ENCODE assay signal across 1 cellular context in the genomic region with DNA sequence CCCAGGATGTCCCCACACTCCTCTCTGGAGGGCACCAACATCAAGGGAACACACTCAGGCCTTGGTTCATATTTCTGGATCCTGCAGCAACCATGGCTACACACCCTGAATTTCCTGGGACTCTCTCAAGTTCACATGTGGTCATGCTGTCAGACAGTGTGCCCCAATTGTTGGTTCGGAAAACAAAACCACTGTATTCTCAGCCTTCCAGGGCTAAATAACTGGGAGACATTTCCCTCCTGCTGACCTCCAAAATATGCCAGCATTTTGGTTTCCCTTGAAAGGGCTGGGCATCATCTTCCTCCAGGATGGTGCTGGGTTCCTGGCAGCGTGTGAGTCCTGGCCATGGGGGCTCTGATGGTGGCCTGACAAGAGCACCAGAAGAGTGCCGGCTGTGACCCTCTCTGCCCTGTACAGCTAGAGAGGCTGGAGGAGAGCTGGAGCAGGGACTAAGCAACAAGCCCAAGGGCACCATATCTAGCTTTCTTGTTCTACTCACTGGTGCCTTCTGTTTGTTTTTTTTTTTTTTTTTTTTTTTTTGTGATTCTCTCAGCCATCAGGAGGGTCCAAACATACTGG.
TF ChIP-seq lines count a peak whose summit lies in the region.

No MANE protein-coding gene starts in this region.

TF ChIP-seq in GM23338, 12 proteins besides CTCF, POLR2A, EP300 and RAD21 (continued from another document):
- TF ChIP-seq, protein P1, sequence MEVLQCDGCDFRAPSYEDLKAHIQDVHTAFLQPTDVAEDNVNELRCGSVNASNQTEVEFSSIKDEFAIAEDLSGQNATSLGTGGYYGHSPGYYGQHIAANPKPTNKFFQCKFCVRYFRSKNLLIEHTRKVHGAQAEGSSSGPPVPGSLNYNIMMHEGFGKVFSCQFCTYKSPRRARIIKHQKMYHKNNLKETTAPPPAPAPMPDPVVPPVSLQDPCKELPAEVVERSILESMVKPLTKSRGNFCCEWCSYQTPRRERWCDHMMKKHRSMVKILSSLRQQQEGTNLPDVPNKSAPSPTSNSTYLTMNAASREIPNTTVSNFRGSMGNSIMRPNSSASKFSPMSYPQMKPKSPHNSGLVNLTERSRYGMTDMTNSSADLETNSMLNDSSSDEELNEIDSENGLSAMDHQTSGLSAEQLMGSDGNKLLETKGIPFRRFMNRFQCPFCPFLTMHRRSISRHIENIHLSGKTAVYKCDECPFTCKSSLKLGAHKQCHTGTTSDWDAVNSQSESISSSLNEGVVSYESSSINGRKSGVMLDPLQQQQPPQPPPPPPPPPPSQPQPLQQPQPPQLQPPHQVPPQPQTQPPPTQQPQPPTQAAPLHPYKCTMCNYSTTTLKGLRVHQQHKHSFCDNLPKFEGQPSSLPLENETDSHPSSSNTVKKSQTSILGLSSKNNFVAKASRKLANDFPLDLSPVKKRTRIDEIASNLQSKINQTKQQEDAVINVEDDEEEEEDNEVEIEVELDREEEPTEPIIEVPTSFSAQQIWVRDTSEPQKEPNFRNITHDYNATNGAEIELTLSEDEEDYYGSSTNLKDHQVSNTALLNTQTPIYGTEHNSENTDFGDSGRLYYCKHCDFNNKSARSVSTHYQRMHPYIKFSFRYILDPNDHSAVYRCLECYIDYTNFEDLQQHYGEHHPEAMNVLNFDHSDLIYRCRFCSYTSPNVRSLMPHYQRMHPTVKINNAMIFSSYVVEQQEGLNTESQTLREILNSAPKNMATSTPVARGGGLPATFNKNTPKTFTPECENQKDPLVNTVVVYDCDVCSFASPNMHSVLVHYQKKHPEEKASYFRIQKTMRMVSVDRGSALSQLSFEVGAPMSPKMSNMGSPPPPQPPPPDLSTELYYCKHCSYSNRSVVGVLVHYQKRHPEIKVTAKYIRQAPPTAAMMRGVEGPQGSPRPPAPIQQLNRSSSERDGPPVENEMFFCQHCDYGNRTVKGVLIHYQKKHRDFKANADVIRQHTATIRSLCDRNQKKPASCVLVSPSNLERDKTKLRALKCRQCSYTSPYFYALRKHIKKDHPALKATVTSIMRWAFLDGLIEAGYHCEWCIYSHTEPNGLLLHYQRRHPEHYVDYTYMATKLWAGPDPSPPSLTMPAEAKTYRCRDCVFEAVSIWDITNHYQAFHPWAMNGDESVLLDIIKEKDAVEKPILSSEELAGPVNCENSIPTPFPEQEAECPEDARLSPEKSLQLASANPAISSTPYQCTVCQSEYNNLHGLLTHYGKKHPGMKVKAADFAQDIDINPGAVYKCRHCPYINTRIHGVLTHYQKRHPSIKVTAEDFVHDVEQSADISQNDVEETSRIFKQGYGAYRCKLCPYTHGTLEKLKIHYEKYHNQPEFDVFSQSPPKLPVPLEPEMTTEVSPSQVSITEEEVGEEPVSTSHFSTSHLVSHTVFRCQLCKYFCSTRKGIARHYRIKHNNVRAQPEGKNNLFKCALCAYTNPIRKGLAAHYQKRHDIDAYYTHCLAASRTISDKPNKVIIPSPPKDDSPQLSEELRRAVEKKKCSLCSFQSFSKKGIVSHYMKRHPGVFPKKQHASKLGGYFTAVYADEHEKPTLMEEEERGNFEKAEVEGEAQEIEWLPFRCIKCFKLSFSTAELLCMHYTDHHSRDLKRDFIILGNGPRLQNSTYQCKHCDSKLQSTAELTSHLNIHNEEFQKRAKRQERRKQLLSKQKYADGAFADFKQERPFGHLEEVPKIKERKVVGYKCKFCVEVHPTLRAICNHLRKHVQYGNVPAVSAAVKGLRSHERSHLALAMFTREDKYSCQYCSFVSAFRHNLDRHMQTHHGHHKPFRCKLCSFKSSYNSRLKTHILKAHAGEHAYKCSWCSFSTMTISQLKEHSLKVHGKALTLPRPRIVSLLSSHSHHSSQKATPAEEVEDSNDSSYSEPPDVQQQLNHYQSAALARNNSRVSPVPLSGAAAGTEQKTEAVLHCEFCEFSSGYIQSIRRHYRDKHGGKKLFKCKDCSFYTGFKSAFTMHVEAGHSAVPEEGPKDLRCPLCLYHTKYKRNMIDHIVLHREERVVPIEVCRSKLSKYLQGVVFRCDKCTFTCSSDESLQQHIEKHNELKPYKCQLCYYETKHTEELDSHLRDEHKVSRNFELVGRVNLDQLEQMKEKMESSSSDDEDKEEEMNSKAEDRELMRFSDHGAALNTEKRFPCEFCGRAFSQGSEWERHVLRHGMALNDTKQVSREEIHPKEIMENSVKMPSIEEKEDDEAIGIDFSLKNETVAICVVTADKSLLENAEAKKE (CRISPR knock-in tag; IDR thresholded peaks at IDR 0.05), result no peak
- TF ChIP-seq EZH2 (IDR thresholded peaks at IDR 0.05; ENCODE audit: low read depth, unreplicated experiment), result no peak
- no peak for TF ChIP-seq ZNF331 (CRISPR knock-in tag; IDR thresholded peaks at IDR 0.05; ENCODE audit: low read depth)
- no peak for TF ChIP-seq CREB1 (CRISPR knock-in tag; IDR thresholded peaks at IDR 0.05; ENCODE audit: low read depth)
- TF ChIP-seq, protein P2, sequence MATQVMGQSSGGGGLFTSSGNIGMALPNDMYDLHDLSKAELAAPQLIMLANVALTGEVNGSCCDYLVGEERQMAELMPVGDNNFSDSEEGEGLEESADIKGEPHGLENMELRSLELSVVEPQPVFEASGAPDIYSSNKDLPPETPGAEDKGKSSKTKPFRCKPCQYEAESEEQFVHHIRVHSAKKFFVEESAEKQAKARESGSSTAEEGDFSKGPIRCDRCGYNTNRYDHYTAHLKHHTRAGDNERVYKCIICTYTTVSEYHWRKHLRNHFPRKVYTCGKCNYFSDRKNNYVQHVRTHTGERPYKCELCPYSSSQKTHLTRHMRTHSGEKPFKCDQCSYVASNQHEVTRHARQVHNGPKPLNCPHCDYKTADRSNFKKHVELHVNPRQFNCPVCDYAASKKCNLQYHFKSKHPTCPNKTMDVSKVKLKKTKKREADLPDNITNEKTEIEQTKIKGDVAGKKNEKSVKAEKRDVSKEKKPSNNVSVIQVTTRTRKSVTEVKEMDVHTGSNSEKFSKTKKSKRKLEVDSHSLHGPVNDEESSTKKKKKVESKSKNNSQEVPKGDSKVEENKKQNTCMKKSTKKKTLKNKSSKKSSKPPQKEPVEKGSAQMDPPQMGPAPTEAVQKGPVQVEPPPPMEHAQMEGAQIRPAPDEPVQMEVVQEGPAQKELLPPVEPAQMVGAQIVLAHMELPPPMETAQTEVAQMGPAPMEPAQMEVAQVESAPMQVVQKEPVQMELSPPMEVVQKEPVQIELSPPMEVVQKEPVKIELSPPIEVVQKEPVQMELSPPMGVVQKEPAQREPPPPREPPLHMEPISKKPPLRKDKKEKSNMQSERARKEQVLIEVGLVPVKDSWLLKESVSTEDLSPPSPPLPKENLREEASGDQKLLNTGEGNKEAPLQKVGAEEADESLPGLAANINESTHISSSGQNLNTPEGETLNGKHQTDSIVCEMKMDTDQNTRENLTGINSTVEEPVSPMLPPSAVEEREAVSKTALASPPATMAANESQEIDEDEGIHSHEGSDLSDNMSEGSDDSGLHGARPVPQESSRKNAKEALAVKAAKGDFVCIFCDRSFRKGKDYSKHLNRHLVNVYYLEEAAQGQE (IDR thresholded peaks at IDR 0.05; ENCODE audit: unreplicated experiment), result no peak
- TF ChIP-seq, protein P3, sequence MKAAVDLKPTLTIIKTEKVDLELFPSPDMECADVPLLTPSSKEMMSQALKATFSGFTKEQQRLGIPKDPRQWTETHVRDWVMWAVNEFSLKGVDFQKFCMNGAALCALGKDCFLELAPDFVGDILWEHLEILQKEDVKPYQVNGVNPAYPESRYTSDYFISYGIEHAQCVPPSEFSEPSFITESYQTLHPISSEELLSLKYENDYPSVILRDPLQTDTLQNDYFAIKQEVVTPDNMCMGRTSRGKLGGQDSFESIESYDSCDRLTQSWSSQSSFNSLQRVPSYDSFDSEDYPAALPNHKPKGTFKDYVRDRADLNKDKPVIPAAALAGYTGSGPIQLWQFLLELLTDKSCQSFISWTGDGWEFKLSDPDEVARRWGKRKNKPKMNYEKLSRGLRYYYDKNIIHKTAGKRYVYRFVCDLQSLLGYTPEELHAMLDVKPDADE (IDR thresholded peaks at IDR 0.05), result no peak
- TF ChIP-seq NANOG (IDR thresholded peaks at IDR 0.05; ENCODE audit: borderline replicate concordance), result no peak
- no peak for TF ChIP-seq ZNF114 (CRISPR knock-in tag; IDR thresholded peaks at IDR 0.05)
- no peak for TF ChIP-seq JUNB (IDR thresholded peaks at IDR 0.05; ENCODE audit: unreplicated experiment)
- TF ChIP-seq EZH2phosphoT487 (IDR thresholded peaks at IDR 0.05; ENCODE audit: unreplicated experiment), result no peak
- TF ChIP-seq STAT1 (IDR thresholded peaks at IDR 0.05; ENCODE audit: unreplicated experiment), result no peak
